In the genomic region with DNA sequence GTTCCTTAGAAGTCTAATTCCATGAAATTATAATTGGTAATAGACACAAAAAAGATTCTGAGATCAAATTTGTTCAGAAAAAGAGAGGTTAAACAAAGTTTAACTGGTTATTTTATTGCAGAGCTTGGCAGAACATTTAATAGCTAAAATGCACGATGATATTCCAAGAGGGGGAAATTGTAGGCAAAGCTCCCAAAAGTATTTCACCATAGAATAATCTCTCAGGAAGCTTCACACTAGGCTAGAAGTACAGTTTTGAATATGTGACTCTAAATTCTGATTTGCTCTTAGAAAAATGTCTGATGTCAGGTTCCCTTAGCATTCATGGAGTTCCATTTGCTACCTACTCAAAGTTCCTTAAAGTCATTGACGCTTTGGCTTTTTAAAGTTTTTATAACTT, we compare ENCODE assay signal across 33 cellular contexts.
A peak's percentile ranks its signal among the peaks of the same experiment; 100 is the strongest.
DNase-seq lines count a peak whose midpoint lies in the region; ATAC-seq and TF ChIP-seq lines count a peak whose summit lies in the region.
"Had no signal": no experiment of that assay in that cellular context is flagged by ENCODE, and none has a peak within 500 bp of the region (broad histone marks: within the 10 kb centered on the region; RNA-seq: fewer than 3 reads in every experiment).

No MANE protein-coding gene starts in this region.

- no peaks in the 10 kb centered on the region for H3K36me3 ChIP-seq in adipocyte (ENCODE audit: control insufficient read depth, insufficient read depth, low read length, severe bottlenecking)
- no peaks in the 10 kb centered on the region for H3K36me3 ChIP-seq in vagina
- H3K36me3 ChIP-seq in aorta (ENCODE audit: control insufficient read depth in 1 of 2, insufficient read depth in 2 of 2, low read length in 1 of 2) = no peaks in the 10 kb centered on the region
- H3K36me3 ChIP-seq in testis (ENCODE audit: low read depth, missing control alignments) = no peaks in the 10 kb centered on the region
- H3K36me3 ChIP-seq: BE2C; BLaER1; BLaER1 treated with 17β-estradiol and CSF1 and Interleukin-3, amounts not matched to agents 10 nM and 100 nM had no signal

- peaks cover 21% of the 10 kb centered on the region for H3K4me1 ChIP-seq in adipocyte (ENCODE audit: control insufficient read depth, insufficient read depth, low read length)
- H3K4me1 ChIP-seq in vagina = peaks cover 18% of the 10 kb centered on the region
- H3K4me1 ChIP-seq in aorta (ENCODE audit: control insufficient read depth in 1 of 2, insufficient read depth in 2 of 2, low read length in 2 of 2) = no peaks in the 10 kb centered on the region
- no peaks in the 10 kb centered on the region for H3K4me1 ChIP-seq in testis
- H3K4me1 ChIP-seq: A549, BE2C, Caco-2 had no signal

- TF ChIP-seq CTCF in vagina (IDR thresholded peaks at IDR 0.05) (no peak), testis (IDR thresholded peaks at IDR 0.05) (no peak)

- H3K4me3 ChIP-seq in adipocyte (ENCODE audit: low read length) (no peak overlapping the region), vagina (no peak overlapping the region), aorta (ENCODE audit: low read length in 2 of 2) (no peak overlapping the region), testis (no peak overlapping the region)
- H3K4me3 ChIP-seq: A549; BLaER1; BLaER1 treated with 17β-estradiol and CSF1 and Interleukin-3, amounts not matched to agents 10 nM and 100 nM had no signal

- TF ChIP-seq POLR2A in vagina (IDR thresholded peaks at IDR 0.05) (no peak), testis (IDR thresholded peaks at IDR 0.05) (no peak)

- no peak overlapping the region for H3K9ac ChIP-seq in adipocyte (ENCODE audit: low read length)
- H3K9ac ChIP-seq: BLaER1; BLaER1 treated with 17β-estradiol and CSF1 and Interleukin-3, amounts not matched to agents 10 nM and 100 nM had no signal

- ATAC-seq in sciatic nerve = peak; percentile 64
- peak; percentile 13 for ATAC-seq in aorta (ENCODE audit: low FRiP score)
- ATAC-seq in GM21526 (IDR thresholded peaks at IDR 0.05; ENCODE audit: low FRiP score, unreplicated experiment) = no peak
- ATAC-seq in GM21528 (IDR thresholded peaks at IDR 0.05; ENCODE audit: low FRiP score, unreplicated experiment) = no peak
- ATAC-seq: A549; CD8-positive, alpha-beta T cell had no signal

- DNase-seq in adipocyte (ENCODE audit: low read depth) (peak; percentile 24), sciatic nerve (ENCODE audit: low spot score) (no peak), vagina (ENCODE audit: extremely low spot score in 2 of 2) (no peak), aorta (no peak), testis (no peak), GM19240 (ENCODE audit: insufficient read length, low spot score) (no peak)
- DNase-seq: 8988T; ACHN; AML-193; BE2C; C1 segment of cervical spinal cord; Caco-2; Calu3; CD4-positive, alpha-beta memory T cell; CD4-positive, alpha-beta T cell; CD4-positive, CD25-positive, alpha-beta regulatory T cell; CD8-positive, alpha-beta memory T cell; CD8-positive, alpha-beta T cell; COR-L47; DMS 273 treated with DMSO at 0.1 percent for 48 hours; DMS153; DMS53; DMS79; DMS79 treated with DMSO at 0.1 percent for 48 hours; DND-41; EL had no signal

- H3K27ac ChIP-seq in vagina = peak overlapping the region; percentile 5
- no peak overlapping the region for H3K27ac ChIP-seq in aorta (ENCODE audit: low read depth in 1 of 2, low read length in 2 of 2)
- no peak overlapping the region for H3K27ac ChIP-seq in testis
- H3K27ac ChIP-seq: 22Rv1; A549; BLaER1; BLaER1 treated with 17β-estradiol and CSF1 and Interleukin-3, amounts not matched to agents 10 nM and 100 nM; C4-2B had no signal

- 50 to 52% methylated on average over 2 of the region's 2 CpGs for WGBS in aorta, 2 donors
- WGBS in testis, 2 donors = 58 to 74% methylated on average over 2 of the region's 2 CpGs

- intact Hi-C loops in sciatic nerve (cut with DNase I) = no loop called here
- intact Hi-C loops in vagina (cut with DNase I) = no loop called here
- intact Hi-C loops in aorta (cut with DNase I) = no loop called here
- intact Hi-C loops in testis (cut with DNase I; ENCODE audit: low total_unique reads) = no loop called here

- H3K9me3 ChIP-seq in adipocyte (ENCODE audit: control insufficient read depth, low read length) (no peaks in the 10 kb centered on the region), vagina (no peaks in the 10 kb centered on the region), aorta (ENCODE audit: control insufficient read depth, low read length) (no peaks in the 10 kb centered on the region), testis (no peaks in the 10 kb centered on the region)
- H3K9me3 ChIP-seq: A549; BE2C; BLaER1; BLaER1 treated with 17β-estradiol and CSF1 and Interleukin-3, amounts not matched to agents 10 nM and 100 nM; Caco-2 had no signal

- H3K27me3 ChIP-seq in adipocyte (replicated peaks; ENCODE audit: control insufficient read depth, insufficient read depth, low read length) (no peaks in the 10 kb centered on the region), vagina (no peaks in the 10 kb centered on the region), aorta (ENCODE audit: control insufficient read depth in 1 of 2, insufficient read depth in 2 of 2, low read length in 1 of 2) (no peaks in the 10 kb centered on the region), testis (no peaks in the 10 kb centered on the region)
- H3K27me3 ChIP-seq: BE2C; BLaER1; BLaER1 treated with 17β-estradiol and CSF1 and Interleukin-3, amounts not matched to agents 10 nM and 100 nM had no signal

Comparison
In these comparisons a context has a peak if more than half of its experiments do, and no peak if none do; other contexts are left out.
1. ATAC-seq: peak in sciatic nerve (single experiment) and aorta (single experiment); none in GM21526 (single experiment) and GM21528 (single experiment).